ENCODE assay signal across 8 cellular contexts in genomic region chr9:35658144-35658893, GRCh38. TPM values are rescaled to one million over a fixed set of nuclear protein-coding genes. Genes with fewer than 3 reads are reported as not detected.
DNase-seq lines count a peak whose midpoint lies in the region; ATAC-seq and TF ChIP-seq lines count a peak whose summit lies in the region.

Gene CCDC107, plus strand, starts transcription at chr9:35658292. Its CDS starts 88 bp downstream, at chr9:35658380.

- peaks cover 57 to 75% (median 65%) of the 10 kb centered on the region in 10 experiments for H3K4me1 ChIP-seq in BLaER1 treated with 17β-estradiol and CSF1 and Interleukin-3, amounts not matched to agents 10 nM and 100 nM
- peaks cover 0 to 21% (median 3%) of the 10 kb centered on the region in 4 donors for H3K4me1 ChIP-seq in right lobe of liver

- peak; percentile 77 for ATAC-seq in GM19324 (IDR thresholded peaks at IDR 0.05; ENCODE audit: low FRiP score, unreplicated experiment)
- peak; percentile 55 for ATAC-seq in HG03460 (IDR thresholded peaks at IDR 0.05; ENCODE audit: unreplicated experiment)
- peak; percentile 74 to 86 (median 80) for ATAC-seq in right lobe of liver

- peak; percentile 90 for DNase-seq in NCI-H748 (lab: John Stamatoyannopoulos, UW; ENCODE audit: unreplicated experiment)
- peak; percentile 79 to 83 for DNase-seq in activated CD4-positive, alpha-beta T cell treated with anti-CD3 and anti-CD28 coated beads, Interleukin-2, amount 50 U/mL, for 48 hours
- peak; percentile 89 for DNase-seq in dermis blood vessel endothelial cell
- peak; percentile 89 to 91 (median 90) for DNase-seq in right lobe of liver
- DNase-seq in stimulated activated CD4-positive, alpha-beta T cell treated with anti-CD3 and anti-CD28 coated beads, Interleukin-4, amount 100 ng/mL, for 48 hours (ENCODE audit: low read depth in 2 of 2): peak; percentile 72 to 76

- intact Hi-C loops in right lobe of liver (cut with DNase I): no loop called here

- peak within 1 kb of the TSS; percentile 92 to 98 (median 96) for H3K27ac ChIP-seq in BLaER1 treated with 17β-estradiol and CSF1 and Interleukin-3, amounts not matched to agents 10 nM and 100 nM
- H3K27ac ChIP-seq in right lobe of liver: peak within 1 kb of the TSS; percentile 92 to 96 (median 95)

- peak; percentile 51 to 64 (median 57) for TF ChIP-seq CTCF in right lobe of liver (IDR thresholded peaks at IDR 0.05)

- H3K9me3 ChIP-seq in BLaER1 treated with 17β-estradiol and CSF1 and Interleukin-3, amounts not matched to agents 10 nM and 100 nM (replicated peaks in 1 of 11): no peaks in the 10 kb centered on the region
- no peaks in the 10 kb centered on the region for H3K9me3 ChIP-seq in right lobe of liver

- 1% methylated on average over 17 of the region's 65 CpGs for WGBS in right lobe of liver (ENCODE audit: insufficient coverage, low coverage, low lambda C conversion rate, missing lambda C conversion rate)

- H4K20me1 ChIP-seq in BLaER1 treated with 17β-estradiol and CSF1 and Interleukin-3, amounts not matched to agents 10 nM and 100 nM: peaks cover 0 to 8% (median 0%) of the 10 kb centered on the region in 11 experiments; a peak in 2 of 22 replicates

- peaks cover 6 to 17% (median 12%) of the 10 kb centered on the region in 11 experiments; a peak in 16 of 22 replicates for H3K36me3 ChIP-seq in BLaER1 treated with 17β-estradiol and CSF1 and Interleukin-3, amounts not matched to agents 10 nM and 100 nM
- H3K36me3 ChIP-seq in right lobe of liver: no peaks in the 10 kb centered on the region

- H3K9ac ChIP-seq in BLaER1 treated with 17β-estradiol and CSF1 and Interleukin-3, amounts not matched to agents 10 nM and 100 nM: peak within 1 kb of the TSS; percentile 84 to 96 (median 91)

- peak within 1 kb of the TSS; percentile 77 to 88 (median 80) for H3K4me3 ChIP-seq in BLaER1 treated with 17β-estradiol and CSF1 and Interleukin-3, amounts not matched to agents 10 nM and 100 nM
- peak within 1 kb of the TSS; percentile 85 to 90 (median 87) for H3K4me3 ChIP-seq in right lobe of liver

- peak; percentile 96 for TF ChIP-seq POLR2A in right lobe of liver (IDR thresholded peaks at IDR 0.05)

- no peaks in the 10 kb centered on the region for H3K27me3 ChIP-seq in BLaER1 treated with 17β-estradiol and CSF1 and Interleukin-3, amounts not matched to agents 10 nM and 100 nM
- no peaks in the 10 kb centered on the region for H3K27me3 ChIP-seq in right lobe of liver

- H3K4me2 ChIP-seq in BLaER1 treated with 17β-estradiol and CSF1 and Interleukin-3, amounts not matched to agents 10 nM and 100 nM: peak within 1 kb of the TSS; percentile 86 to 98 (median 95)

RNA-seq across cellular contexts. Expression of gene CCDC107, which starts in this region (rescaled TPM):
- total RNA-seq in dermis blood vessel endothelial cell (8.5 and 12.4 TPM in 2 replicates), right lobe of liver (10 to 100 TPM; 10.0 to 24.2 (median 15.3) TPM)

Comparison
In these comparisons a context has a peak if more than half of its experiments do, and no peak if none do; other contexts are left out.
1. Peak in every context shown above with its lines: DNase-seq, ATAC-seq, H3K4me3 ChIP-seq and H3K27ac ChIP-seq.